8 cellular contexts compared by ENCODE assay signal in the genomic region with DNA sequence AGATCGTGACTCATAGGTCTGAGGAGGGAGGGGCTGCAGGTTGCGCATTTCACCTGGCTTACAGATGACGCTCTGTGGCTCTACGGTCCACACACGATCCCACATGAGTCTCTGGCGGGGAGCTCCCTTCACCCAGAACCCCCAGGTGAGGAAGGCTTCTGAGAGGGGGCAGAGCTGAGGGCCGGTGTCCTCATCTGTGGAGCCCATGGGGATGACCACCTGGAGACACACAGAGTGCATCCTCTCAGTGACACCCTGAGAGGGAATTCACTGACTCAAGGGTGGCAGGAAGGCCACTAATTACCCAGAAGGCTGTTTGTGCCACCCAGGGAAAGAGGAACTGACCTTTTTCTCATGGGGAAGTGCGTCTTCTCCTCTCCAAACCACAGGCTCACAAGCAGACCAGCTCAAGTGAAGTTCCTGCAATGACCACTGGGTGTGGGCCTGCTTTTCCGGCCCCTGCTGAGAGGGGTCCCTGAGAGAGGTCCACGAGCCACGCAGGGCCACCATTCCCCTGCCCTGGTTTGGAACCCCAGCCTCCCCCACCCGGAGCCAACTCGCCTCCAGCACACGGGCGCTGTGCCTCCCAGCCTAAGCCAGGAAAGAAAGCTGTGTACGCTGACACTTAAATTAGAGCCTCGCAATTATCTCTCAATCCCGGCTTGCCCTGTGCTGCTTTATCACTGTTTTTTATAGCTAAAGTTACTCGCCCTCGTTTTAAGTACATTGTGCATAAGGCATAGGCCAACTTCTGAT.
DNase-seq lines count a peak whose midpoint lies in the region; ATAC-seq, FAIRE-seq and TF ChIP-seq lines count a peak whose summit lies in the region.

No MANE protein-coding gene starts in this region.

- TF ChIP-seq POLR2A in A549 (IDR thresholded peaks at IDR 0.05; ENCODE audit: low read length) (no peak), tibial nerve (IDR thresholded peaks at IDR 0.05) (no peak)

- no peaks in the 10 kb centered on the region for H3K4me1 Mint-ChIP-seq in activated CD4-positive, alpha-beta memory T cell treated with anti-CD3 and anti-CD28 coated beads, Interleukin-2, amount 10 ng/mL, durations not matched to agents 7 days and 5 days

- DNase-seq in A549 (ENCODE audit: low read depth in 1 of 2, low spot score in 1 of 2) (no peak), Panc1 (ENCODE audit: low read depth, low spot score) (peak; percentile 20), left ventricle myocardium superior (peak; percentile 69), tibial nerve (ENCODE audit: low spot score in 2 of 2) (peak in 1 of 2 donors; percentile 17), foreskin fibroblast (no peak)
- no peak for DNase-seq in activated CD4-positive, alpha-beta memory T cell treated with anti-CD3 and anti-CD28 coated beads, Interleukin-2, amount 10 ng/mL, durations not matched to agents 7 days and 5 days

- H3K4me3 ChIP-seq in A549 (no peak overlapping the region), Panc1 (ENCODE audit: low read depth in 2 of 2, low read length in 2 of 2) (no peak overlapping the region), tibial nerve (no peak overlapping the region), foreskin fibroblast (ENCODE audit: low read depth in 1 of 2, low read length in 2 of 2) (no peak overlapping the region)

- no peaks in the 10 kb centered on the region for H3K9me3 ChIP-seq in A549
- H3K9me3 ChIP-seq in Panc1 (ENCODE audit: control insufficient read depth, insufficient read depth, low read depth, low read length): no peaks in the 10 kb centered on the region
- no peaks in the 10 kb centered on the region for H3K9me3 ChIP-seq in tibial nerve

- CTCF ChIA-PET in A549 (lab: Yijun Ruan, JAX) (no interaction called here), Panc1 (lab: Charles Lee) (interaction anchor here (0.7 kb wide), 1 partner anchor 144 kb away, joined by 3 read pairs; no protein-coding TSS in a partner anchor)
- CTCF ChIA-PET in activated CD4-positive, alpha-beta memory T cell treated with anti-CD3 and anti-CD28 coated beads, Interleukin-2, amount 10 ng/mL, durations not matched to agents 7 days and 5 days (lab: Charles Lee): no interaction called here

- H3K27me3 Mint-ChIP-seq in activated CD4-positive, alpha-beta memory T cell treated with anti-CD3 and anti-CD28 coated beads, Interleukin-2, amount 10 ng/mL, durations not matched to agents 7 days and 5 days: no peaks in the 10 kb centered on the region

- no peak for FAIRE-seq in A549 (lab: Jason Lieb, UNC)

- H3K36me3 ChIP-seq in Panc1 (ENCODE audit: control insufficient read depth, insufficient read depth, low read length): no peaks in the 10 kb centered on the region
- no peaks in the 10 kb centered on the region for H3K36me3 ChIP-seq in tibial nerve

- H3K4me2 ChIP-seq in A549: no peak overlapping the region

- no peak overlapping the region for H3K4me3 Mint-ChIP-seq in activated CD4-positive, alpha-beta memory T cell treated with anti-CD3 and anti-CD28 coated beads, Interleukin-2, amount 10 ng/mL, durations not matched to agents 7 days and 5 days

- no peak for TF ChIP-seq RAD21 in A549 (conservative IDR thresholded peaks at IDR 0.05 in 1 of 2, IDR thresholded peaks at IDR 0.05 in 1 of 2)

- POLR2A ChIA-PET in A549 (lab: Yijun Ruan, JAX): no interaction called here
- POLR2A ChIA-PET in Panc1 (lab: Charles Lee): no interaction called here
- POLR2A ChIA-PET in activated CD4-positive, alpha-beta memory T cell treated with anti-CD3 and anti-CD28 coated beads, Interleukin-2, amount 10 ng/mL, durations not matched to agents 7 days and 5 days (lab: Charles Lee): no interaction called here

- H3K4me1 ChIP-seq in A549: no peaks in the 10 kb centered on the region
- H3K4me1 ChIP-seq in Panc1 (ENCODE audit: control insufficient read depth, insufficient read depth, low read length): no peaks in the 10 kb centered on the region
- no peaks in the 10 kb centered on the region for H3K4me1 ChIP-seq in tibial nerve

- BruUV-seq in Panc1 (replicated peaks; lab: Mats Ljungman, UMichigan): no TSS peak

- no peaks in the 10 kb centered on the region for H3K36me3 Mint-ChIP-seq in activated CD4-positive, alpha-beta memory T cell treated with anti-CD3 and anti-CD28 coated beads, Interleukin-2, amount 10 ng/mL, durations not matched to agents 7 days and 5 days (ENCODE audit: low read depth)

- peak; percentile 76 to 91; a peak in 4 of 6 replicates for ATAC-seq in A549
- ATAC-seq in GM18873 (IDR thresholded peaks at IDR 0.05; ENCODE audit: low FRiP score, unreplicated experiment): peak; percentile 99
- ATAC-seq in HG02943 (IDR thresholded peaks at IDR 0.05; ENCODE audit: low read depth, unreplicated experiment): peak; percentile 98
- peak; percentile 74 for ATAC-seq in Panc1
- ATAC-seq in left ventricle myocardium superior: peak; percentile 73

- TF ChIP-seq CTCF in A549 (IDR thresholded peaks at IDR 0.05) (no peak), Panc1 (IDR thresholded peaks at IDR 0.05) (peak; percentile 50), tibial nerve (IDR thresholded peaks at IDR 0.05) (peak in 4 of 5 experiments; percentile 34 to 46 (median 43)), foreskin fibroblast (IDR thresholded peaks at IDR 0.05; ENCODE audit: low read depth, low read length) (no peak)

- no peak overlapping the region for H3K27ac Mint-ChIP-seq in activated CD4-positive, alpha-beta memory T cell treated with anti-CD3 and anti-CD28 coated beads, Interleukin-2, amount 10 ng/mL, durations not matched to agents 7 days and 5 days

- H3K27me3 ChIP-seq in Panc1 (ENCODE audit: control insufficient read depth, insufficient read depth, low read length) (no peaks in the 10 kb centered on the region), tibial nerve (no peaks in the 10 kb centered on the region)

- no peak for TF ChIP-seq EP300 in A549 (IDR thresholded peaks at IDR 0.05)
- peak in 1 of 2 donors; percentile 41 for TF ChIP-seq EP300 in tibial nerve (IDR thresholded peaks at IDR 0.05)

- in situ Hi-C loops in Panc1 (cut with HindIII; ENCODE audit: low pct_unique_long_range_greater_than_20kb, low sequenced_read_pairs): no loop called here

- H3K27ac ChIP-seq in A549 (no peak overlapping the region), Panc1 (ENCODE audit: low read length) (no peak overlapping the region), tibial nerve (peak overlapping the region in 1 of 4 donors; percentile 55)

- intact Hi-C loops in Panc1 (cut with micrococcal nuclease; ENCODE audit: unreplicated experiment): no loop called here
- intact Hi-C loops in left ventricle myocardium superior (cut with micrococcal nuclease): no loop called here

- H3K9me3 Mint-ChIP-seq in activated CD4-positive, alpha-beta memory T cell treated with anti-CD3 and anti-CD28 coated beads, Interleukin-2, amount 10 ng/mL, durations not matched to agents 7 days and 5 days: no peaks in the 10 kb centered on the region

- WGBS in A549 (ENCODE audit: missing lambda C conversion rate): 51% methylated on average over 16 of the region's 20 CpGs
- 60 to 73% methylated on average over 18 to 20 of the region's 20 CpGs for WGBS in tibial nerve, 2 donors

TF ChIP-seq in A549, 52 proteins besides CTCF, POLR2A, EP300 and RAD21:
- TF ChIP-seq FOSB (CRISPR knock-in tag; IDR thresholded peaks at IDR 0.05) (no peak), HOXA7 (CRISPR knock-in tag; IDR thresholded peaks at IDR 0.05) (no peak), RARB (CRISPR knock-in tag; IDR thresholded peaks at IDR 0.05) (no peak), TP53 (CRISPR knock-in tag; IDR thresholded peaks at IDR 0.05) (no peak), HOXB5 (CRISPR knock-in tag; IDR thresholded peaks at IDR 0.05) (no peak), NFE2L2 (conservative IDR thresholded peaks at IDR 0.05; ENCODE audit: low read length) (no peak), CBX2 (IDR thresholded peaks at IDR 0.05; ENCODE audit: borderline replicate concordance, low read depth) (no peak), JUN (IDR thresholded peaks at IDR 0.05) (no peak), SREBF2 (IDR thresholded peaks at IDR 0.05) (no peak), NR3C1 (IDR thresholded peaks at IDR 0.05) (no peak), KDM5A (IDR thresholded peaks at IDR 0.05) (no peak), MAFK (IDR thresholded peaks at IDR 0.05; ENCODE audit: partially characterized antibody) (no peak)
- TF ChIP-seq, protein P1, sequence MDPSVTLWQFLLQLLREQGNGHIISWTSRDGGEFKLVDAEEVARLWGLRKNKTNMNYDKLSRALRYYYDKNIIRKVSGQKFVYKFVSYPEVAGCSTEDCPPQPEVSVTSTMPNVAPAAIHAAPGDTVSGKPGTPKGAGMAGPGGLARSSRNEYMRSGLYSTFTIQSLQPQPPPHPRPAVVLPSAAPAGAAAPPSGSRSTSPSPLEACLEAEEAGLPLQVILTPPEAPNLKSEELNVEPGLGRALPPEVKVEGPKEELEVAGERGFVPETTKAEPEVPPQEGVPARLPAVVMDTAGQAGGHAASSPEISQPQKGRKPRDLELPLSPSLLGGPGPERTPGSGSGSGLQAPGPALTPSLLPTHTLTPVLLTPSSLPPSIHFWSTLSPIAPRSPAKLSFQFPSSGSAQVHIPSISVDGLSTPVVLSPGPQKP (IDR thresholded peaks at IDR 0.05; ENCODE audit: low read depth, low read length): no peak
- TF ChIP-seq, protein P2, sequence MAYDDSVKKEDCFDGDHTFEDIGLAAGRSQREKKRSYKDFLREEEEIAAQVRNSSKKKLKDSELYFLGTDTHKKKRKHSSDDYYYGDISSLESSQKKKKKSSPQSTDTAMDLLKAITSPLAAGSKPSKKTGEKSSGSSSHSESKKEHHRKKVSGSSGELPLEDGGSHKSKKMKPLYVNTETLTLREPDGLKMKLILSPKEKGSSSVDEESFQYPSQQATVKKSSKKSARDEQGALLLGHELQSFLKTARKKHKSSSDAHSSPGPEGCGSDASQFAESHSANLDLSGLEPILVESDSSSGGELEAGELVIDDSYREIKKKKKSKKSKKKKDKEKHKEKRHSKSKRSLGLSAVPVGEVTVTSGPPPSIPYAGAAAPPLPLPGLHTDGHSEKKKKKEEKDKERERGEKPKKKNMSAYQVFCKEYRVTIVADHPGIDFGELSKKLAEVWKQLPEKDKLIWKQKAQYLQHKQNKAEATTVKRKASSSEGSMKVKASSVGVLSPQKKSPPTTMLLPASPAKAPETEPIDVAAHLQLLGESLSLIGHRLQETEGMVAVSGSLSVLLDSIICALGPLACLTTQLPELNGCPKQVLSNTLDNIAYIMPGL (CRISPR knock-in tag; IDR thresholded peaks at IDR 0.05; ENCODE audit: borderline replicate concordance): no peak

Comparison
In these comparisons a context has a peak if more than half of its experiments do, and no peak if none do; other contexts are left out.
1. DNase-seq: peak in Panc1 (single experiment) and left ventricle myocardium superior (single experiment); none in A549 (0 of 2), foreskin fibroblast (0 of 2) and activated CD4-positive, alpha-beta memory T cell treated with anti-CD3 and anti-CD28 coated beads, Interleukin-2, amount 10 ng/mL, durations not matched to agents 7 days and 5 days (single experiment).
2. CTCF ChIP-seq: peak in Panc1 (single experiment) and tibial nerve (4 of 5); none in A549 (single experiment) and foreskin fibroblast (single experiment).
3. Peak in every context shown above with its lines, with median percentiles within 50 percentile points of each other: ATAC-seq.